In genomic region chr6:16319813-16320532, GRCh38 we compare ENCODE assay signal across 8 cellular contexts.
A peak's percentile ranks its signal among the peaks of the same experiment; 100 is the strongest.
DNase-seq lines count a peak whose midpoint lies in the region; ATAC-seq and TF ChIP-seq lines count a peak whose summit lies in the region.

No MANE protein-coding gene starts in this region.

- ATAC-seq in HG03066 (IDR thresholded peaks at IDR 0.05; ENCODE audit: low read depth, unreplicated experiment), result peak; percentile 68
- peak; percentile 67 for ATAC-seq in esophagus mucosa
- ATAC-seq in naive thymus-derived CD8-positive, alpha-beta T cell, result peak; percentile 61 to 77

- 0 out of 2 replicates have a peak overlapping the region, but pooled peaks have one; percentile 6 for H3K9ac ChIP-seq in OCI-LY3 (ENCODE audit: low read length)

- H3K9me3 ChIP-seq in OCI-LY3 (ENCODE audit: insufficient read depth, low read length), result no peaks in the 10 kb centered on the region

- H3K4me3 ChIP-seq in OCI-LY3 (ENCODE audit: low read length), result peak overlapping the region; percentile 59

- no peaks in the 10 kb centered on the region for H4K20me1 ChIP-seq in OCI-LY3 (ENCODE audit: insufficient read depth, low read length)

- no peak for TF ChIP-seq CTCF in OCI-LY3 (IDR thresholded peaks at IDR 0.05; ENCODE audit: low read depth, low read length)

- peak overlapping the region; percentile 91 to 99 (median 95) for H3K27ac Mint-ChIP-seq in naive thymus-derived CD8-positive, alpha-beta T cell

- peaks cover 28 to 80% (median 71%) of the 10 kb centered on the region in 4 donors for H3K4me1 Mint-ChIP-seq in naive thymus-derived CD8-positive, alpha-beta T cell

- H2AFZ ChIP-seq in OCI-LY3 (ENCODE audit: low read depth, low read length), result peak overlapping the region; percentile 41; the same call in 1 of the 2 replicates

- H3K27ac ChIP-seq in OCI-LY3 (ENCODE audit: low read length), result no peak overlapping the region

- H3K4me2 ChIP-seq in OCI-LY3 (ENCODE audit: low read length), result peak overlapping the region; percentile 84

- H3K27me3 ChIP-seq in OCI-LY3 (ENCODE audit: low read depth, low read length), result peaks cover 36% of the 10 kb centered on the region

- H3K27me3 Mint-ChIP-seq in naive thymus-derived CD8-positive, alpha-beta T cell, result no peaks in the 10 kb centered on the region

- peak overlapping the region; percentile 56 to 86 (median 80) for H3K4me3 Mint-ChIP-seq in naive thymus-derived CD8-positive, alpha-beta T cell

- no peaks in the 10 kb centered on the region for H3K36me3 ChIP-seq in OCI-LY3 (replicated peaks; ENCODE audit: low read depth, low read length)

- H3K36me3 Mint-ChIP-seq in naive thymus-derived CD8-positive, alpha-beta T cell, result peaks cover 0 to 3% (median 0%) of the 10 kb centered on the region in 3 donors

- peak; percentile 67 for DNase-seq in NK-92 treated with Interleukin-12 subunit alpha and Interleukin-12 subunit beta, amount 100 ng/mL, for 24 hours (lab: John Stamatoyannopoulos, UW)
- DNase-seq in NK-92 (lab: John Stamatoyannopoulos, UW; ENCODE audit: unreplicated experiment) (no peak), activated T-cell treated with anti-CD3 and anti-CD28 coated beads for 48 hours (ENCODE audit: low read depth) (peak; percentile 46)
- peak; percentile 32 to 84 (median 72) for DNase-seq in naive thymus-derived CD8-positive, alpha-beta T cell
- DNase-seq in stimulated activated naive CD4-positive, alpha-beta T cell treated with Interleukin-2 at 50 U/mL for 16 hours (lab: John Stamatoyannopoulos, UW), result peak; percentile 66

- no peaks in the 10 kb centered on the region for H3K79me2 ChIP-seq in OCI-LY3 (ENCODE audit: low read length)

- POLR2A ChIA-PET in naive thymus-derived CD8-positive, alpha-beta T cell (lab: Charles Lee), result interaction anchor here (0.5 to 1.0 kb wide), 4 partner anchors 11 to 567 kb away, joined by 3 to 9 read pairs (median 4); partner anchors contain the start of gene MYLIP

- H3K9me3 Mint-ChIP-seq in naive thymus-derived CD8-positive, alpha-beta T cell, result no peaks in the 10 kb centered on the region

- H3K4me1 ChIP-seq in OCI-LY3 (ENCODE audit: low read length), result peaks cover 16% of the 10 kb centered on the region
